ENCODE assay signal across 9 cellular contexts in genomic region chr11:2778630-2779498, GRCh38.
DNase-seq lines count a peak whose midpoint lies in the region; ATAC-seq lines count a peak whose summit lies in the region.
"Had no signal": no experiment of that assay in that cellular context is flagged by ENCODE, and none has a peak within 500 bp of the region (broad histone marks: within the 10 kb centered on the region; RNA-seq: fewer than 3 reads in every experiment).

No MANE protein-coding gene starts in this region.

- peak; percentile 74 for DNase-seq in ELF-1 (ENCODE audit: low read depth, low spot score)
- DNase-seq in HPDE6-E6E7 (ENCODE audit: extremely low spot score) = peak; percentile 59
- peak; percentile 21 to 52 for DNase-seq in SJSA1 (ENCODE audit: low read depth in 1 of 2, low spot score in 2 of 2)
- peak; percentile 59 for DNase-seq in epithelial cell of prostate (ENCODE audit: low read depth, low spot score)
- DNase-seq in midbrain (lab: John Stamatoyannopoulos, UW) = peak; percentile 86
- peak; percentile 86 to 93 for DNase-seq in aorta
- no peak for DNase-seq in effector memory CD8-positive, alpha-beta T cell

- ATAC-seq in aorta (ENCODE audit: low FRiP score) (peak; percentile 88), GM21619 (IDR thresholded peaks at IDR 0.05; ENCODE audit: unreplicated experiment) (no peak)
- ATAC-seq in effector memory CD8-positive, alpha-beta T cell (replicated peaks) = no peak
- ATAC-seq: naive thymus-derived CD8-positive, alpha-beta T cell had no signal

- WGBS in aorta, 2 donors = 8 to 9% methylated on average over 28 of the region's 28 CpGs

- H3K9me3 ChIP-seq in SJSA1 (replicated peaks) (no peaks in the 10 kb centered on the region), aorta (ENCODE audit: control insufficient read depth, low read length) (no peaks in the 10 kb centered on the region)

- H3K4me3 ChIP-seq in SJSA1 (no peak overlapping the region), aorta (ENCODE audit: low read length in 2 of 2) (no peak overlapping the region)

- H3K36me3 ChIP-seq in SJSA1 = no peaks in the 10 kb centered on the region
- no peaks in the 10 kb centered on the region for H3K36me3 ChIP-seq in aorta (ENCODE audit: control insufficient read depth in 1 of 2, insufficient read depth in 2 of 2, low read length in 1 of 2)

- H3K4me1 ChIP-seq in SJSA1 (replicated peaks) (peaks cover 17% of the 10 kb centered on the region), aorta (ENCODE audit: control insufficient read depth in 1 of 2, insufficient read depth in 2 of 2, low read length in 2 of 2) (no peaks in the 10 kb centered on the region)

- peaks cover 0 to 5% of the 10 kb centered on the region in 2 donors for H3K4me1 Mint-ChIP-seq in effector memory CD8-positive, alpha-beta T cell (ENCODE audit: low read depth in 2 of 2)

- H3K27me3 ChIP-seq in SJSA1 (replicated peaks) = 0 out of 2 replicates have a peak, but pooled peaks cover 3% of the 10 kb centered on the region
- no peaks in the 10 kb centered on the region for H3K27me3 ChIP-seq in aorta (ENCODE audit: control insufficient read depth in 1 of 2, insufficient read depth in 2 of 2, low read length in 1 of 2)

- H3K27me3 Mint-ChIP-seq in effector memory CD8-positive, alpha-beta T cell = peaks cover 0 to 6% of the 10 kb centered on the region in 2 donors
- H3K27me3 Mint-ChIP-seq: naive thymus-derived CD8-positive, alpha-beta T cell had no signal

- H3K27ac Mint-ChIP-seq in effector memory CD8-positive, alpha-beta T cell = no peak overlapping the region
- H3K27ac Mint-ChIP-seq: naive thymus-derived CD8-positive, alpha-beta T cell had no signal

- H3K27ac ChIP-seq in SJSA1 = no peak overlapping the region
- peak overlapping the region; percentile 45 for H3K27ac ChIP-seq in epithelial cell of prostate
- H3K27ac ChIP-seq in aorta (ENCODE audit: low read depth in 1 of 2, low read length in 2 of 2) = peak overlapping the region in 1 of 2 donors; percentile 71

- intact Hi-C loops in aorta (cut with DNase I) = loop anchor here (2.0 to 5.0 kb wide), 3 partner anchors 72 to 108 kb away; no protein-coding TSS in a partner anchor

- no peak overlapping the region for H3K4me3 Mint-ChIP-seq in effector memory CD8-positive, alpha-beta T cell
- H3K4me3 Mint-ChIP-seq: naive thymus-derived CD8-positive, alpha-beta T cell had no signal

- H3K36me3 Mint-ChIP-seq in effector memory CD8-positive, alpha-beta T cell (ENCODE audit: insufficient read depth) = peaks cover 3% of the 10 kb centered on the region

- no peaks in the 10 kb centered on the region for H3K9me3 Mint-ChIP-seq in effector memory CD8-positive, alpha-beta T cell
- H3K9me3 Mint-ChIP-seq: naive thymus-derived CD8-positive, alpha-beta T cell had no signal

Comparison
In these comparisons a context has a peak if more than half of its experiments do, and no peak if none do; other contexts are left out.
1. DNase-seq: peak in ELF-1 (single experiment), HPDE6-E6E7 (single experiment), SJSA1 (2 of 2), epithelial cell of prostate (single experiment), midbrain (single experiment) and aorta (2 of 2); none in effector memory CD8-positive, alpha-beta T cell (0 of 3).